In genomic region chr3:133805702-133806475, GRCh38 we compare ENCODE assay signal across 8 cellular contexts. TPM values are rescaled to one million over a fixed set of nuclear protein-coding genes. Genes with fewer than 3 reads are reported as not detected.
A peak's percentile ranks its signal among the peaks of the same experiment; 100 is the strongest.
DNase-seq lines count a peak whose midpoint lies in the region; ATAC-seq and TF ChIP-seq lines count a peak whose summit lies in the region.

Gene SRPRB (plus strand): TSS chr3:133805815. CDS start chr3:133805849, 34 bp downstream.

- no peaks in the 10 kb centered on the region for H3K9me3 ChIP-seq in osteoblast (ENCODE audit: low read depth, low read length)
- H3K9me3 ChIP-seq in testis, result no peaks in the 10 kb centered on the region

- H3K36me3 Mint-ChIP-seq in activated naive CD4-positive, alpha-beta T cell treated with anti-CD3 and anti-CD28 coated beads, Interleukin-2, amount 50 U/mL, for 72 hours, result peaks cover 0 to 13% of the 10 kb centered on the region in 2 donors
- H3K36me3 Mint-ChIP-seq in glutamatergic neuron (ENCODE audit: unreplicated experiment), result peaks cover 7% of the 10 kb centered on the region

- peaks cover 10% of the 10 kb centered on the region for H3K4me1 ChIP-seq in osteoblast (ENCODE audit: insufficient read depth, low read length)
- no peaks in the 10 kb centered on the region for H3K4me1 ChIP-seq in testis

- peak within 1 kb of the TSS; percentile 80 for H3K27ac ChIP-seq in osteoblast (ENCODE audit: low read depth, low read length)
- H3K27ac ChIP-seq in testis, result peak within 1 kb of the TSS; percentile 31 to 63

- peaks cover 28% of the 10 kb centered on the region for H3K36me3 ChIP-seq in osteoblast (ENCODE audit: insufficient read depth, low read length)
- no peaks in the 10 kb centered on the region for H3K36me3 ChIP-seq in testis (ENCODE audit: low read depth, missing control alignments)

- peak within 1 kb of the TSS; percentile 96 for H3K4me3 Mint-ChIP-seq in glutamatergic neuron (ENCODE audit: unreplicated experiment)

- H3K79me2 ChIP-seq in osteoblast (ENCODE audit: insufficient read depth, low read length), result peaks cover 28% of the 10 kb centered on the region

- peak within 1 kb of the TSS; percentile 91 to 95 for H3K27ac Mint-ChIP-seq in activated naive CD4-positive, alpha-beta T cell treated with anti-CD3 and anti-CD28 coated beads, Interleukin-2, amount 50 U/mL, for 72 hours
- peak within 1 kb of the TSS; percentile 97 for H3K27ac Mint-ChIP-seq in glutamatergic neuron (ENCODE audit: unreplicated experiment)

- H3K27me3 Mint-ChIP-seq in glutamatergic neuron (ENCODE audit: unreplicated experiment), result peaks cover 2% of the 10 kb centered on the region

- H3K4me2 ChIP-seq in osteoblast (ENCODE audit: insufficient read depth, low read length), result peak within 1 kb of the TSS; percentile 96

- H3K4me3 ChIP-seq in osteoblast (ENCODE audit: insufficient read depth, low read length), result peak within 1 kb of the TSS; percentile 89
- H3K4me3 ChIP-seq in testis, result peak within 1 kb of the TSS; percentile 77 to 91

- intact Hi-C loops in testis (cut with DNase I; ENCODE audit: low total_unique reads), result no loop called here

- H3K9me3 Mint-ChIP-seq in activated naive CD4-positive, alpha-beta T cell treated with anti-CD3 and anti-CD28 coated beads, Interleukin-2, amount 50 U/mL, for 72 hours, result no peaks in the 10 kb centered on the region
- peaks cover 9% of the 10 kb centered on the region for H3K9me3 Mint-ChIP-seq in glutamatergic neuron (ENCODE audit: unreplicated experiment)

- H3K27me3 ChIP-seq in osteoblast (ENCODE audit: insufficient read depth, low read length) (peaks cover 3% of the 10 kb centered on the region), testis (no peaks in the 10 kb centered on the region)

- TF ChIP-seq CTCF in glutamatergic neuron (IDR thresholded peaks at IDR 0.05; ENCODE audit: partially characterized antibody, unreplicated experiment) (no peak), osteoblast (IDR thresholded peaks at IDR 0.05; ENCODE audit: extremely low read depth, low read depth, low read length) (no peak), testis (IDR thresholded peaks at IDR 0.05) (no peak)

- TF ChIP-seq POLR2A in GM10847 (IDR thresholded peaks at IDR 0.05; ENCODE audit: extremely low read depth, insufficient read length) (peak; percentile 88), testis (IDR thresholded peaks at IDR 0.05) (peak; percentile 20)

- peak within 1 kb of the TSS; percentile 96 for H2AFZ ChIP-seq in osteoblast (ENCODE audit: low read length)

- DNase-seq in NCI-H1105 (lab: John Stamatoyannopoulos, UW) (peak; percentile 98), SKM-1 (lab: John Stamatoyannopoulos, UW; ENCODE audit: unreplicated experiment) (peak; percentile 85), glutamatergic neuron (peak; percentile 97), osteoblast (ENCODE audit: insufficient read length, low spot score, missing footprints) (peak; percentile 96), testis (peak; percentile 97)
- peak; percentile 95 to 96 for DNase-seq in activated naive CD4-positive, alpha-beta T cell treated with anti-CD3 and anti-CD28 coated beads, Interleukin-2, amount 50 U/mL, for 72 hours (ENCODE audit: low spot score in 2 of 2)

- H3K4me1 Mint-ChIP-seq in glutamatergic neuron (ENCODE audit: low read depth, unreplicated experiment), result peaks cover 7% of the 10 kb centered on the region

- peak; percentile 99 for ATAC-seq in HG02642 (IDR thresholded peaks at IDR 0.05; ENCODE audit: poor library complexity, unreplicated experiment)
- peak; percentile 98 to 99 for ATAC-seq in activated naive CD4-positive, alpha-beta T cell treated with anti-CD3 and anti-CD28 coated beads, Interleukin-2, amount 50 U/mL, for 72 hours

- peaks cover 6% of the 10 kb centered on the region for H4K20me1 ChIP-seq in osteoblast (ENCODE audit: insufficient read depth, low read length)

- 0% methylated on average over 4 to 49 of the region's 53 CpGs for WGBS in testis, 2 donors

RNA-seq across cellular contexts. Expression of gene SRPRB, which starts in this region (rescaled TPM):
- 10 to 100 TPM; 30.6 to 50.1 TPM for total RNA-seq in activated naive CD4-positive, alpha-beta T cell treated with anti-CD3 and anti-CD28 coated beads, Interleukin-2, amount 50 U/mL, for 72 hours
- 47.2 TPM for total RNA-seq in glutamatergic neuron (ENCODE audit: unreplicated experiment)
- total RNA-seq in osteoblast, result 76.0 and 80.3 TPM in 2 replicates
- total RNA-seq in testis, result 10 to 100 TPM; 35.9 to 42.7 TPM
- 104 TPM for polyA plus RNA-seq in testis (ENCODE audit: insufficient read depth, low read depth, low replicate concordance)

Comparison
In these comparisons a context has a peak if more than half of its experiments do, and no peak if none do; other contexts are left out.
1. Peak in every context shown above with its lines: DNase-seq, ATAC-seq, H3K4me3 ChIP-seq and H3K27ac ChIP-seq.